ENCODE assay signal across 12 cellular contexts in genomic region chr1:37410815-37411214, GRCh38.
DNase-seq lines count a peak whose midpoint lies in the region; ATAC-seq, FAIRE-seq and TF ChIP-seq lines count a peak whose summit lies in the region.
"Had no signal": no experiment of that assay in that cellular context is flagged by ENCODE, and none has a peak within 500 bp of the region (broad histone marks: within the 10 kb centered on the region; RNA-seq: fewer than 3 reads in every experiment).

No MANE protein-coding gene starts in this region.

- DNase-seq in activated T-cell treated with anti-CD3 and anti-CD28 coated beads for 48 hours (ENCODE audit: low read depth) (peak; percentile 11), PC-3 (peak; percentile 30), endothelial cell of umbilical vein (ENCODE audit: low read depth, low spot score) (peak; percentile 4), skeletal muscle cell (ENCODE audit: low read depth) (peak; percentile 7), DMS79 (lab: John Stamatoyannopoulos, UW) (no peak)
- no peak for DNase-seq in activated T-cell treated with anti-CD3 and anti-CD28 coated beads, Interleukin-2, amount 50 U/mL, for 4 hours
- DNase-seq: activated effector memory CD4-positive, alpha-beta T cell treated with anti-CD3 and anti-CD28 coated beads, Interleukin-2, amount 50 U/mL, for 16 hours; SHP77 had no signal

- intact Hi-C loops in PC-3 (cut with micrococcal nuclease) (no loop called here), endothelial cell of umbilical vein (cut with micrococcal nuclease) (no loop called here)

- H2AFZ ChIP-seq in PC-3 (ENCODE audit: low read length) (no peak overlapping the region), endothelial cell of umbilical vein (ENCODE audit: low read depth, low read length) (no peak overlapping the region)

- H3K9me1 ChIP-seq in endothelial cell of umbilical vein (replicated peaks; ENCODE audit: control insufficient read depth, extremely low read depth, insufficient read depth, low read length): no peaks in the 10 kb centered on the region

- dilution Hi-C loops in endothelial cell of umbilical vein (cut with MboI; ENCODE audit: extremely low pct_ligation_motif_present, low sequenced_read_pairs): no loop called here

- H3K9ac ChIP-seq in PC-3 (ENCODE audit: low read length) (no peak overlapping the region), endothelial cell of umbilical vein (replicated peaks; ENCODE audit: extremely low read depth, insufficient read depth, low read length) (no peak overlapping the region)

- no peak for TF ChIP-seq POLR2A in endothelial cell of umbilical vein (IDR thresholded peaks at IDR 0.05; ENCODE audit: low read depth, low read length)
- TF ChIP-seq POLR2A in gastroesophageal sphincter (IDR thresholded peaks at IDR 0.05): no peak

- H3K27me3 Mint-ChIP-seq in activated T-cell treated with anti-CD3 and anti-CD28 coated beads, Interleukin-2, amount 50 U/mL, for 4 hours (ENCODE audit: low read depth): peaks cover 40% of the 10 kb centered on the region

- no peak overlapping the region for H3K4me3 Mint-ChIP-seq in activated T-cell treated with anti-CD3 and anti-CD28 coated beads, Interleukin-2, amount 50 U/mL, for 4 hours

- H4K20me1 ChIP-seq in PC-3 (ENCODE audit: low read length): no peaks in the 10 kb centered on the region
- no peaks in the 10 kb centered on the region for H4K20me1 ChIP-seq in endothelial cell of umbilical vein (replicated peaks; ENCODE audit: control insufficient read depth, extremely low read depth, insufficient read depth, low read length)

- H3K9me3 Mint-ChIP-seq in activated T-cell treated with anti-CD3 and anti-CD28 coated beads, Interleukin-2, amount 50 U/mL, for 4 hours: peaks cover 4% of the 10 kb centered on the region

- H3K4me1 ChIP-seq in PC-3 (ENCODE audit: insufficient read depth, low read length) (no peaks in the 10 kb centered on the region), endothelial cell of umbilical vein (ENCODE audit: control insufficient read depth, extremely low read depth, insufficient read depth, low read length) (no peaks in the 10 kb centered on the region), gastroesophageal sphincter (no peaks in the 10 kb centered on the region)

- H3K79me2 ChIP-seq in PC-3 (ENCODE audit: low read length) (no peaks in the 10 kb centered on the region), endothelial cell of umbilical vein (ENCODE audit: control insufficient read depth, insufficient read depth, low read length) (no peaks in the 10 kb centered on the region)

- H3K4me1 Mint-ChIP-seq in activated T-cell treated with anti-CD3 and anti-CD28 coated beads, Interleukin-2, amount 50 U/mL, for 4 hours (ENCODE audit: low read depth): no peaks in the 10 kb centered on the region

- no peaks in the 10 kb centered on the region for H3K9me3 ChIP-seq in PC-3 (ENCODE audit: low read length)
- H3K9me3 ChIP-seq in endothelial cell of umbilical vein (replicated peaks; ENCODE audit: control insufficient read depth, insufficient read depth, low read length): no peaks in the 10 kb centered on the region
- H3K9me3 ChIP-seq in gastroesophageal sphincter: peaks cover 0 to 12% (median 0%) of the 10 kb centered on the region in 3 donors
- H3K9me3 ChIP-seq: neutrophil had no signal

- no peak for ATAC-seq in activated T-cell treated with anti-CD3 and anti-CD28 coated beads, Interleukin-2, amount 50 U/mL, for 4 hours
- ATAC-seq in PC-3: no peak
- no peak for ATAC-seq in GM21390 (IDR thresholded peaks at IDR 0.05; ENCODE audit: unreplicated experiment)
- ATAC-seq in gastroesophageal sphincter: no peak

- H3K27ac ChIP-seq in PC-3 (ENCODE audit: low read length) (no peak overlapping the region), endothelial cell of umbilical vein (ENCODE audit: insufficient read depth, low read depth, low read length) (no peak overlapping the region), gastroesophageal sphincter (no peak overlapping the region)
- H3K27ac ChIP-seq: neutrophil had no signal

- POLR2A ChIA-PET in PC-3 (lab: Charles Lee; ENCODE audit: unreplicated experiment): no interaction called here
- POLR2A ChIA-PET in endothelial cell of umbilical vein (lab: Charles Lee): no interaction called here

- FAIRE-seq in endothelial cell of umbilical vein (lab: Jason Lieb, UNC): no peak
- FAIRE-seq: GM18507 had no signal

- 0 to 7% methylated on average over 1 to 2 of the region's 7 CpGs for WGBS in gastroesophageal sphincter (ENCODE audit: low coverage in 1 of 2), 2 donors

- no peaks in the 10 kb centered on the region for H3K36me3 Mint-ChIP-seq in activated T-cell treated with anti-CD3 and anti-CD28 coated beads, Interleukin-2, amount 50 U/mL, for 4 hours (ENCODE audit: insufficient read depth)

- no peaks in the 10 kb centered on the region for H3F3A ChIP-seq in PC-3 (ENCODE audit: low read length, unreplicated experiment)

- H3K9me2 ChIP-seq in PC-3 (replicated peaks; ENCODE audit: low read length): no peaks in the 10 kb centered on the region

- BruUV-seq in PC-3 (replicated peaks; lab: Mats Ljungman, UMichigan) (no TSS peak), endothelial cell of umbilical vein (replicated peaks; lab: Mats Ljungman, UMichigan) (no TSS peak)

- peaks cover 31% of the 10 kb centered on the region; the same call in 1 of the 2 replicates for H3K27me3 ChIP-seq in PC-3 (ENCODE audit: low read length)
- no peaks in the 10 kb centered on the region for H3K27me3 ChIP-seq in endothelial cell of umbilical vein (ENCODE audit: control insufficient read depth in 2 of 2, insufficient read depth in 2 of 2, low read length in 2 of 2)
- H3K27me3 ChIP-seq in gastroesophageal sphincter: peaks cover 70% of the 10 kb centered on the region

- no peaks in the 10 kb centered on the region for H3K36me3 ChIP-seq in PC-3 (ENCODE audit: low read depth, low read length)
- no peaks in the 10 kb centered on the region for H3K36me3 ChIP-seq in endothelial cell of umbilical vein (ENCODE audit: control insufficient read depth in 2 of 2, extremely low read depth in 1 of 2, insufficient read depth in 2 of 2, low read length in 2 of 2)
- H3K36me3 ChIP-seq in gastroesophageal sphincter: no peaks in the 10 kb centered on the region
- H3K36me3 ChIP-seq: neutrophil had no signal

- H3K4me2 ChIP-seq in PC-3 (ENCODE audit: low read length) (no peak overlapping the region), endothelial cell of umbilical vein (ENCODE audit: insufficient read depth, low read length) (no peak overlapping the region)

- TF ChIP-seq CTCF in PC-3 (conservative IDR thresholded peaks at IDR 0.05; ENCODE audit: low read depth, low read length) (no peak), endothelial cell of umbilical vein (IDR thresholded peaks at IDR 0.05; ENCODE audit: extremely low read depth in 1 of 2, insufficient read depth in 1 of 2, low read depth in 1 of 2, low read length in 2 of 2) (no peak), gastroesophageal sphincter (IDR thresholded peaks at IDR 0.05) (no peak)

- no peak for TF ChIP-seq EP300 in gastroesophageal sphincter (IDR thresholded peaks at IDR 0.05)

- CTCF ChIA-PET in PC-3 (lab: Charles Lee): no interaction called here
- CTCF ChIA-PET in endothelial cell of umbilical vein (lab: Charles Lee): interaction anchor here (0.9 to 1.2 kb wide), 2 partner anchors 24 to 835 kb away, joined by 3 read pairs; no protein-coding TSS in a partner anchor

- H3K4me3 ChIP-seq in PC-3 (ENCODE audit: low read length) (no peak overlapping the region), endothelial cell of umbilical vein (replicated peaks in 1 of 3; ENCODE audit: insufficient read depth in 1 of 3, low read depth in 1 of 3, low read length in 3 of 3) (no peak overlapping the region), skeletal muscle cell (ENCODE audit: low read depth, low read length) (no peak overlapping the region), gastroesophageal sphincter (no peak overlapping the region)

TF ChIP-seq in endothelial cell of umbilical vein, 7 proteins besides CTCF, POLR2A, EP300 and RAD21:
- no peak for TF ChIP-seq MAX (IDR thresholded peaks at IDR 0.05; ENCODE audit: insufficient read depth, insufficient read length)
- TF ChIP-seq JUN (IDR thresholded peaks at IDR 0.05; ENCODE audit: borderline replicate concordance, insufficient read depth, insufficient read length, low read depth): no peak
- no peak for TF ChIP-seq POLR2AphosphoS5 (IDR thresholded peaks at IDR 0.05; ENCODE audit: insufficient read depth, low read depth, low read length)
- no peak for TF ChIP-seq FOS (IDR thresholded peaks at IDR 0.05; ENCODE audit: borderline replicate concordance, insufficient read depth, low read length)
- TF ChIP-seq EZH2 (IDR thresholded peaks at IDR 0.05; ENCODE audit: borderline replicate concordance, low read depth, low read length, severe bottlenecking): no peak
- TF ChIP-seq MYC (IDR thresholded peaks at IDR 0.05; ENCODE audit: low read depth, low read length): no peak
- no peak for TF ChIP-seq GATA2 (IDR thresholded peaks at IDR 0.05; ENCODE audit: insufficient read depth, insufficient read length, low read depth, low read length)

Comparison
In these comparisons a context has a peak if more than half of its experiments do, and no peak if none do; other contexts are left out.
1. DNase-seq: peak in activated T-cell treated with anti-CD3 and anti-CD28 coated beads for 48 hours (single experiment), PC-3 (single experiment), endothelial cell of umbilical vein (single experiment) and skeletal muscle cell (single experiment); none in activated T-cell treated with anti-CD3 and anti-CD28 coated beads, Interleukin-2, amount 50 U/mL, for 4 hours (single experiment) and DMS79 (single experiment).